2 cellular contexts compared by ENCODE assay signal in the genomic region with DNA sequence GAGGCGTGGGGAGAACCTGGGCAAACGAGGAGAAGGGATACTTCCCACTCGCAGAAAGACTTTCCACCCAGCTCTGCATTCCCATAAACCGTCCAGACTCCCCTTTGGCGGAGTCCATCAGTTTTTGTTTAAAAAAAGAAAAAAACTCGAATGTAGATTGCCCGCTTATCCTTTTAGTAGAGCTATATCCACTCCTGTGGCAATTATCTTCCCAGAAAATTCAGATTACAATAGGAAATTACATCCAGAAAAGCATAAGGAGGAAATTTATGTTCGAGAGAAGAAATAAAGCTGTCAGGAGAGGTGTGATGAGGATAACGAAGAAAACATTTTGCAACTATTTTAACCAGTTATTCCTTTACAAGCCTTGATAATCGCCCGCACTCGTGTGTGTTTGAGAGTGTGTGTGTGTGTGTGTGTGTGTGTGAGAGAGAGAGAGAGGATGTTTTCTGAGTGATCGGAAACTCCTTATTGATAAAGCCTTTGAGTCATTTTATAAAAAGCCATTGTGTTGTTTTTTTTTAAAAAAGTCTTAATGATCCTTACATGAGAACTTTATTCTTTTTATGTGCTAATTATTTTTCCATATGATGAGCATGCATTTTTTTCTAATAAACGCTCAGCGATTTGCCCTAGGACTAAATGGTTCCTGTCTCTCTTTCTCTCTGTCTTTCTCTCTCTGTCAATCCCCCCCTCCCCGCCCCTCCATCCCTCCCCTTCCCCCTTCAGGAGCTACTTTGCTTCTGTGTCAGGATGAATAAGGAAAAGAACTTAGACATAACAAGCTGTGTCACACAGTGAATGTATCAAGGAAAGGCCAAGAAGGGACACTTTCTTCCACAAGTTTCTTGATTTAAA.
TF ChIP-seq lines count a peak whose summit lies in the region.

No MANE protein-coding gene starts in this region.

TF ChIP-seq in K562, 482 proteins besides CTCF, POLR2A, EP300 and RAD21 (continued from another document):
- TF ChIP-seq, protein P1, sequence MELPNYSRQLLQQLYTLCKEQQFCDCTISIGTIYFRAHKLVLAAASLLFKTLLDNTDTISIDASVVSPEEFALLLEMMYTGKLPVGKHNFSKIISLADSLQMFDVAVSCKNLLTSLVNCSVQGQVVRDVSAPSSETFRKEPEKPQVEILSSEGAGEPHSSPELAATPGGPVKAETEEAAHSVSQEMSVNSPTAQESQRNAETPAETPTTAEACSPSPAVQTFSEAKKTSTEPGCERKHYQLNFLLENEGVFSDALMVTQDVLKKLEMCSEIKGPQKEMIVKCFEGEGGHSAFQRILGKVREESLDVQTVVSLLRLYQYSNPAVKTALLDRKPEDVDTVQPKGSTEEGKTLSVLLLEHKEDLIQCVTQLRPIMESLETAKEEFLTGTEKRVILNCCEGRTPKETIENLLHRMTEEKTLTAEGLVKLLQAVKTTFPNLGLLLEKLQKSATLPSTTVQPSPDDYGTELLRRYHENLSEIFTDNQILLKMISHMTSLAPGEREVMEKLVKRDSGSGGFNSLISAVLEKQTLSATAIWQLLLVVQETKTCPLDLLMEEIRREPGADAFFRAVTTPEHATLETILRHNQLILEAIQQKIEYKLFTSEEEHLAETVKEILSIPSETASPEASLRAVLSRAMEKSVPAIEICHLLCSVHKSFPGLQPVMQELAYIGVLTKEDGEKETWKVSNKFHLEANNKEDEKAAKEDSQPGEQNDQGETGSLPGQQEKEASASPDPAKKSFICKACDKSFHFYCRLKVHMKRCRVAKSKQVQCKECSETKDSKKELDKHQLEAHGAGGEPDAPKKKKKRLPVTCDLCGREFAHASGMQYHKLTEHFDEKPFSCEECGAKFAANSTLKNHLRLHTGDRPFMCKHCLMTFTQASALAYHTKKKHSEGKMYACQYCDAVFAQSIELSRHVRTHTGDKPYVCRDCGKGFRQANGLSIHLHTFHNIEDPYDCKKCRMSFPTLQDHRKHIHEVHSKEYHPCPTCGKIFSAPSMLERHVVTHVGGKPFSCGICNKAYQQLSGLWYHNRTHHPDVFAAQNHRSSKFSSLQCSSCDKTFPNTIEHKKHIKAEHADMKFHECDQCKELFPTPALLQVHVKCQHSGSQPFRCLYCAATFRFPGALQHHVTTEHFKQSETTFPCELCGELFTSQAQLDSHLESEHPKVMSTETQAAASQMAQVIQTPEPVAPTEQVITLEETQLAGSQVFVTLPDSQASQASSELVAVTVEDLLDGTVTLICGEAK (IDR thresholded peaks at IDR 0.05) = peak; percentile 9; the same call in 1 of the 2 replicates
- TF ChIP-seq, protein P1 (CRISPR knock-in tag; IDR thresholded peaks at IDR 0.05) = no peak
- TF ChIP-seq MYC (IDR thresholded peaks at IDR 0.05; ENCODE audit: low read depth, low read length) (peak; percentile 33), MYC (CRISPR knock-in tag; IDR thresholded peaks at IDR 0.05; ENCODE audit: borderline replicate concordance, low read depth) (no peak), SMARCA4 (IDR thresholded peaks at IDR 0.05) (0 out of 2 replicates have a peak, but pooled peaks have one; percentile 46), CCNT2 (IDR thresholded peaks at IDR 0.05; ENCODE audit: borderline replicate concordance, extremely low read depth, insufficient read length, low read depth, low read length) (no peak)
- TF ChIP-seq, protein P2, sequence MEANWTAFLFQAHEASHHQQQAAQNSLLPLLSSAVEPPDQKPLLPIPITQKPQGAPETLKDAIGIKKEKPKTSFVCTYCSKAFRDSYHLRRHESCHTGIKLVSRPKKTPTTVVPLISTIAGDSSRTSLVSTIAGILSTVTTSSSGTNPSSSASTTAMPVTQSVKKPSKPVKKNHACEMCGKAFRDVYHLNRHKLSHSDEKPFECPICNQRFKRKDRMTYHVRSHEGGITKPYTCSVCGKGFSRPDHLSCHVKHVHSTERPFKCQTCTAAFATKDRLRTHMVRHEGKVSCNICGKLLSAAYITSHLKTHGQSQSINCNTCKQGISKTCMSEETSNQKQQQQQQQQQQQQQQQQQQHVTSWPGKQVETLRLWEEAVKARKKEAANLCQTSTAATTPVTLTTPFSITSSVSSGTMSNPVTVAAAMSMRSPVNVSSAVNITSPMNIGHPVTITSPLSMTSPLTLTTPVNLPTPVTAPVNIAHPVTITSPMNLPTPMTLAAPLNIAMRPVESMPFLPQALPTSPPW (CRISPR knock-in tag; IDR thresholded peaks at IDR 0.05) = peak; percentile 16; the same call in 1 of the 2 replicates

TF ChIP-seq in HepG2, 621 proteins besides CTCF, POLR2A, EP300 and RAD21 (continued from another document):
- no peak for TF ChIP-seq ZNF577 (CRISPR knock-in tag; IDR thresholded peaks at IDR 0.05; ENCODE audit: borderline replicate concordance, low read depth)
- TF ChIP-seq, protein P3, sequence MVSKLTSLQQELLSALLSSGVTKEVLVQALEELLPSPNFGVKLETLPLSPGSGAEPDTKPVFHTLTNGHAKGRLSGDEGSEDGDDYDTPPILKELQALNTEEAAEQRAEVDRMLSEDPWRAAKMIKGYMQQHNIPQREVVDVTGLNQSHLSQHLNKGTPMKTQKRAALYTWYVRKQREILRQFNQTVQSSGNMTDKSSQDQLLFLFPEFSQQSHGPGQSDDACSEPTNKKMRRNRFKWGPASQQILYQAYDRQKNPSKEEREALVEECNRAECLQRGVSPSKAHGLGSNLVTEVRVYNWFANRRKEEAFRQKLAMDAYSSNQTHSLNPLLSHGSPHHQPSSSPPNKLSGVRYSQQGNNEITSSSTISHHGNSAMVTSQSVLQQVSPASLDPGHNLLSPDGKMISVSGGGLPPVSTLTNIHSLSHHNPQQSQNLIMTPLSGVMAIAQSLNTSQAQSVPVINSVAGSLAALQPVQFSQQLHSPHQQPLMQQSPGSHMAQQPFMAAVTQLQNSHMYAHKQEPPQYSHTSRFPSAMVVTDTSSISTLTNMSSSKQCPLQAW (CRISPR knock-in tag; IDR thresholded peaks at IDR 0.05) = no peak
- TF ChIP-seq, protein P4, sequence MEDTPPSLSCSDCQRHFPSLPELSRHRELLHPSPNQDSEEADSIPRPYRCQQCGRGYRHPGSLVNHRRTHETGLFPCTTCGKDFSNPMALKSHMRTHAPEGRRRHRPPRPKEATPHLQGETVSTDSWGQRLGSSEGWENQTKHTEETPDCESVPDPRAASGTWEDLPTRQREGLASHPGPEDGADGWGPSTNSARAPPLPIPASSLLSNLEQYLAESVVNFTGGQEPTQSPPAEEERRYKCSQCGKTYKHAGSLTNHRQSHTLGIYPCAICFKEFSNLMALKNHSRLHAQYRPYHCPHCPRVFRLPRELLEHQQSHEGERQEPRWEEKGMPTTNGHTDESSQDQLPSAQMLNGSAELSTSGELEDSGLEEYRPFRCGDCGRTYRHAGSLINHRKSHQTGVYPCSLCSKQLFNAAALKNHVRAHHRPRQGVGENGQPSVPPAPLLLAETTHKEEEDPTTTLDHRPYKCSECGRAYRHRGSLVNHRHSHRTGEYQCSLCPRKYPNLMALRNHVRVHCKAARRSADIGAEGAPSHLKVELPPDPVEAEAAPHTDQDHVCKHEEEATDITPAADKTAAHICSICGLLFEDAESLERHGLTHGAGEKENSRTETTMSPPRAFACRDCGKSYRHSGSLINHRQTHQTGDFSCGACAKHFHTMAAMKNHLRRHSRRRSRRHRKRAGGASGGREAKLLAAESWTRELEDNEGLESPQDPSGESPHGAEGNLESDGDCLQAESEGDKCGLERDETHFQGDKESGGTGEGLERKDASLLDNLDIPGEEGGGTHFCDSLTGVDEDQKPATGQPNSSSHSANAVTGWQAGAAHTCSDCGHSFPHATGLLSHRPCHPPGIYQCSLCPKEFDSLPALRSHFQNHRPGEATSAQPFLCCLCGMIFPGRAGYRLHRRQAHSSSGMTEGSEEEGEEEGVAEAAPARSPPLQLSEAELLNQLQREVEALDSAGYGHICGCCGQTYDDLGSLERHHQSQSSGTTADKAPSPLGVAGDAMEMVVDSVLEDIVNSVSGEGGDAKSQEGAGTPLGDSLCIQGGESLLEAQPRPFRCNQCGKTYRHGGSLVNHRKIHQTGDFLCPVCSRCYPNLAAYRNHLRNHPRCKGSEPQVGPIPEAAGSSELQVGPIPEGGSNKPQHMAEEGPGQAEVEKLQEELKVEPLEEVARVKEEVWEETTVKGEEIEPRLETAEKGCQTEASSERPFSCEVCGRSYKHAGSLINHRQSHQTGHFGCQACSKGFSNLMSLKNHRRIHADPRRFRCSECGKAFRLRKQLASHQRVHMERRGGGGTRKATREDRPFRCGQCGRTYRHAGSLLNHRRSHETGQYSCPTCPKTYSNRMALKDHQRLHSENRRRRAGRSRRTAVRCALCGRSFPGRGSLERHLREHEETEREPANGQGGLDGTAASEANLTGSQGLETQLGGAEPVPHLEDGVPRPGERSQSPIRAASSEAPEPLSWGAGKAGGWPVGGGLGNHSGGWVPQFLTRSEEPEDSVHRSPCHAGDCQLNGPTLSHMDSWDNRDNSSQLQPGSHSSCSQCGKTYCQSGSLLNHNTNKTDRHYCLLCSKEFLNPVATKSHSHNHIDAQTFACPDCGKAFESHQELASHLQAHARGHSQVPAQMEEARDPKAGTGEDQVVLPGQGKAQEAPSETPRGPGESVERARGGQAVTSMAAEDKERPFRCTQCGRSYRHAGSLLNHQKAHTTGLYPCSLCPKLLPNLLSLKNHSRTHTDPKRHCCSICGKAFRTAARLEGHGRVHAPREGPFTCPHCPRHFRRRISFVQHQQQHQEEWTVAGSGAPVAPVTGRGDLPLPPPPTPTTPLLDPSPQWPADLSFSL (CRISPR knock-in tag; IDR thresholded peaks at IDR 0.05) = peak; percentile 30
- TF ChIP-seq, protein P5, sequence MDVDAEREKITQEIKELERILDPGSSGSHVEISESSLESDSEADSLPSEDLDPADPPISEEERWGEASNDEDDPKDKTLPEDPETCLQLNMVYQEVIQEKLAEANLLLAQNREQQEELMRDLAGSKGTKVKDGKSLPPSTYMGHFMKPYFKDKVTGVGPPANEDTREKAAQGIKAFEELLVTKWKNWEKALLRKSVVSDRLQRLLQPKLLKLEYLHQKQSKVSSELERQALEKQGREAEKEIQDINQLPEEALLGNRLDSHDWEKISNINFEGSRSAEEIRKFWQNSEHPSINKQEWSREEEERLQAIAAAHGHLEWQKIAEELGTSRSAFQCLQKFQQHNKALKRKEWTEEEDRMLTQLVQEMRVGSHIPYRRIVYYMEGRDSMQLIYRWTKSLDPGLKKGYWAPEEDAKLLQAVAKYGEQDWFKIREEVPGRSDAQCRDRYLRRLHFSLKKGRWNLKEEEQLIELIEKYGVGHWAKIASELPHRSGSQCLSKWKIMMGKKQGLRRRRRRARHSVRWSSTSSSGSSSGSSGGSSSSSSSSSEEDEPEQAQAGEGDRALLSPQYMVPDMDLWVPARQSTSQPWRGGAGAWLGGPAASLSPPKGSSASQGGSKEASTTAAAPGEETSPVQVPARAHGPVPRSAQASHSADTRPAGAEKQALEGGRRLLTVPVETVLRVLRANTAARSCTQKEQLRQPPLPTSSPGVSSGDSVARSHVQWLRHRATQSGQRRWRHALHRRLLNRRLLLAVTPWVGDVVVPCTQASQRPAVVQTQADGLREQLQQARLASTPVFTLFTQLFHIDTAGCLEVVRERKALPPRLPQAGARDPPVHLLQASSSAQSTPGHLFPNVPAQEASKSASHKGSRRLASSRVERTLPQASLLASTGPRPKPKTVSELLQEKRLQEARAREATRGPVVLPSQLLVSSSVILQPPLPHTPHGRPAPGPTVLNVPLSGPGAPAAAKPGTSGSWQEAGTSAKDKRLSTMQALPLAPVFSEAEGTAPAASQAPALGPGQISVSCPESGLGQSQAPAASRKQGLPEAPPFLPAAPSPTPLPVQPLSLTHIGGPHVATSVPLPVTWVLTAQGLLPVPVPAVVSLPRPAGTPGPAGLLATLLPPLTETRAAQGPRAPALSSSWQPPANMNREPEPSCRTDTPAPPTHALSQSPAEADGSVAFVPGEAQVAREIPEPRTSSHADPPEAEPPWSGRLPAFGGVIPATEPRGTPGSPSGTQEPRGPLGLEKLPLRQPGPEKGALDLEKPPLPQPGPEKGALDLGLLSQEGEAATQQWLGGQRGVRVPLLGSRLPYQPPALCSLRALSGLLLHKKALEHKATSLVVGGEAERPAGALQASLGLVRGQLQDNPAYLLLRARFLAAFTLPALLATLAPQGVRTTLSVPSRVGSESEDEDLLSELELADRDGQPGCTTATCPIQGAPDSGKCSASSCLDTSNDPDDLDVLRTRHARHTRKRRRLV (CRISPR knock-in tag; IDR thresholded peaks at IDR 0.05) = 0 out of 2 replicates have a peak, but pooled peaks have one; percentile 16
